Comparison of ENCODE assay signal across 26 cellular contexts in the genomic region with DNA sequence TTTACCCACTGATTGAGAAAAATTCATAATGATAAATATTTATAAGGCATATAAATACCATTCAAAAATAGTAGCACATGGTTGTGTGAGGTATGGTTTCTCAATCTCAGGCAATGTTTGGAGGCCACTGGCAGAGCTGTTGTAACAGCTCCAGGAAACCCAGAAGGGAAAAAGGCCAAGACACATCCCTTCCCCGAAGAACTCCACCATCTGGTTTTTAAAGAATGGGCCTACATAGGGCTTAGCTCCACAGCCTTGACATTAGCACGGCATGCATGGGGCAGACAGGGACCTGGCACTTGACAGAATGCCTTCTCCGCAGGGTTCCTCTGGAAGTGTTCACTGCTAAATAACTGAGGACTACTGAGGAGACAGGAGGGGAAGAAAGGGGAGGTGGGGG. TPM values are rescaled to one million over a fixed set of nuclear protein-coding genes. Genes with fewer than 3 reads are reported as not detected.
DNase-seq lines count a peak whose midpoint lies in the region; ATAC-seq and TF ChIP-seq lines count a peak whose summit lies in the region.
"Had no signal": no experiment of that assay in that cellular context is flagged by ENCODE, and none has a peak within 500 bp of the region (broad histone marks: within the 10 kb centered on the region; RNA-seq: fewer than 3 reads in every experiment).

No MANE protein-coding gene starts in this region.

- H3F3A ChIP-seq in GM23338 (replicated peaks; ENCODE audit: low read depth), result no peaks in the 10 kb centered on the region

- no peak overlapping the region for H2AFZ ChIP-seq in GM23338

- TF ChIP-seq CTCF in GM23338 (conservative IDR thresholded peaks at IDR 0.05; ENCODE audit: low read depth in 2 of 2), result no peak
- no peak for TF ChIP-seq CTCF in foreskin fibroblast (IDR thresholded peaks at IDR 0.05; ENCODE audit: low read depth, low read length)

- H3K4me3 ChIP-seq in GM23338 (no peak overlapping the region), foreskin fibroblast (ENCODE audit: low read depth in 1 of 2, low read length in 2 of 2) (no peak overlapping the region)
- H3K4me3 ChIP-seq: A549, heart left ventricle, Peyer's patch, prostate gland, upper lobe of right lung had no signal

- DNase-seq in AG08396 (ENCODE audit: low spot score), result peak; percentile 41
- no peak for DNase-seq in GM23338 (ENCODE audit: low spot score)
- DNase-seq in cerebellar cortex (ENCODE audit: low spot score), result peak; percentile 83
- peak; percentile 57 to 75 for DNase-seq in foreskin fibroblast
- DNase-seq in dermis blood vessel endothelial cell, result no peak
- no peak for DNase-seq in mesenteric fat pad (ENCODE audit: low spot score)
- DNase-seq: activated CD4-positive, alpha-beta memory T cell treated with anti-CD3 and anti-CD28 coated beads, Interleukin-2, amount 10 ng/mL, durations not matched to agents 7 days and 5 days; activated effector memory CD4-positive, alpha-beta T cell treated with Interleukin-2 at 50 U/mL for 16 hours; activated naive CD8-positive, alpha-beta T cell treated with anti-CD3 and anti-CD28 coated beads for 36 hours; effector memory CD4-positive, alpha-beta T cell; heart left ventricle; left cardiac atrium; mesenchymal stem cell; NCI-H526; Peyer's patch; SIG-M5; SW 1271; T1000; upper lobe of right lung had no signal

- H3K9me3 Mint-ChIP-seq in GM23338, result peaks cover 4% of the 10 kb centered on the region; the same call in 1 of the 3 replicates
- H3K9me3 Mint-ChIP-seq: activated CD4-positive, alpha-beta memory T cell treated with anti-CD3 and anti-CD28 coated beads, Interleukin-2, amount 10 ng/mL, durations not matched to agents 7 days and 5 days had no signal

- no peak overlapping the region for H3K27ac Mint-ChIP-seq in GM23338
- H3K27ac Mint-ChIP-seq: activated CD4-positive, alpha-beta memory T cell treated with anti-CD3 and anti-CD28 coated beads, Interleukin-2, amount 10 ng/mL, durations not matched to agents 7 days and 5 days; activated naive CD8-positive, alpha-beta T cell treated with anti-CD3 and anti-CD28 coated beads for 36 hours had no signal

- H3K4me2 ChIP-seq in GM23338, result no peak overlapping the region
- H3K4me2 ChIP-seq: A549 had no signal

- no peaks in the 10 kb centered on the region for H3K9me2 ChIP-seq in GM23338 (ENCODE audit: insufficient read depth)

- H3K27me3 Mint-ChIP-seq in GM23338 (ENCODE audit: insufficient read depth, low read depth, poor library complexity), result peaks cover 4% of the 10 kb centered on the region

- ATAC-seq in GM23338 (peak; percentile 40), HG03039 (IDR thresholded peaks at IDR 0.05; ENCODE audit: unreplicated experiment) (no peak), HG03095 (IDR thresholded peaks at IDR 0.05; ENCODE audit: unreplicated experiment) (no peak)
- ATAC-seq: A549, esophagus mucosa, heart left ventricle, left cardiac atrium, upper lobe of right lung had no signal

- H3K36me3 ChIP-seq in GM23338 (ENCODE audit: insufficient read depth), result no peaks in the 10 kb centered on the region
- H3K36me3 ChIP-seq: heart left ventricle, Peyer's patch, prostate gland, upper lobe of right lung had no signal

- no peaks in the 10 kb centered on the region for H4K20me1 ChIP-seq in GM23338 (replicated peaks; ENCODE audit: insufficient read depth)

- no peaks in the 10 kb centered on the region for H3K79me2 ChIP-seq in GM23338 (replicated peaks; ENCODE audit: insufficient read depth)

- H3K4me1 Mint-ChIP-seq in GM23338, result peaks cover 6% of the 10 kb centered on the region; the same call in 1 of the 3 replicates

- no peaks in the 10 kb centered on the region for H3K36me3 Mint-ChIP-seq in GM23338 (ENCODE audit: low read depth)
- H3K36me3 Mint-ChIP-seq: activated naive CD8-positive, alpha-beta T cell treated with anti-CD3 and anti-CD28 coated beads for 36 hours had no signal

- no peaks in the 10 kb centered on the region for H3K27me3 ChIP-seq in GM23338 (ENCODE audit: insufficient read depth)
- H3K27me3 ChIP-seq: heart left ventricle, Peyer's patch, upper lobe of right lung had no signal

- peaks cover 6% of the 10 kb centered on the region for H3K4me1 ChIP-seq in GM23338 (ENCODE audit: insufficient read depth)
- H3K4me1 ChIP-seq: A549, Peyer's patch, prostate gland had no signal

- H3K4me3 Mint-ChIP-seq in GM23338, result no peak overlapping the region
- H3K4me3 Mint-ChIP-seq: activated CD4-positive, alpha-beta memory T cell treated with anti-CD3 and anti-CD28 coated beads, Interleukin-2, amount 10 ng/mL, durations not matched to agents 7 days and 5 days; activated naive CD8-positive, alpha-beta T cell treated with anti-CD3 and anti-CD28 coated beads for 36 hours had no signal

- no peak overlapping the region for H3K27ac ChIP-seq in GM23338 (ENCODE audit: low read depth)
- H3K27ac ChIP-seq: A549, C4-2B, KMS-11, prostate gland, upper lobe of right lung had no signal

TF ChIP-seq in GM23338, 12 proteins besides CTCF, POLR2A, EP300 and RAD21:
- no peak for TF ChIP-seq CREB1 (CRISPR knock-in tag; IDR thresholded peaks at IDR 0.05; ENCODE audit: low read depth)
- TF ChIP-seq JUNB (IDR thresholded peaks at IDR 0.05; ENCODE audit: unreplicated experiment), result no peak
- TF ChIP-seq, protein P1, sequence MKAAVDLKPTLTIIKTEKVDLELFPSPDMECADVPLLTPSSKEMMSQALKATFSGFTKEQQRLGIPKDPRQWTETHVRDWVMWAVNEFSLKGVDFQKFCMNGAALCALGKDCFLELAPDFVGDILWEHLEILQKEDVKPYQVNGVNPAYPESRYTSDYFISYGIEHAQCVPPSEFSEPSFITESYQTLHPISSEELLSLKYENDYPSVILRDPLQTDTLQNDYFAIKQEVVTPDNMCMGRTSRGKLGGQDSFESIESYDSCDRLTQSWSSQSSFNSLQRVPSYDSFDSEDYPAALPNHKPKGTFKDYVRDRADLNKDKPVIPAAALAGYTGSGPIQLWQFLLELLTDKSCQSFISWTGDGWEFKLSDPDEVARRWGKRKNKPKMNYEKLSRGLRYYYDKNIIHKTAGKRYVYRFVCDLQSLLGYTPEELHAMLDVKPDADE (IDR thresholded peaks at IDR 0.05), result no peak
- no peak for TF ChIP-seq EZH2phosphoT487 (IDR thresholded peaks at IDR 0.05; ENCODE audit: unreplicated experiment)

RNA-seq across cellular contexts. Expression of gene FOXO3, which starts 16.1 kb away (rescaled TPM):
- 20.2 and 20.4 TPM in 2 replicates for total RNA-seq in GM23338 (2014; rRNA removed; shearing (Covaris generic))
- 9.1 and 9.8 TPM in 2 replicates for polyA plus RNA-seq in GM23338 (2016; fragmentation: Nextera tagmentation; extraction: Ambion mirVana)
- total RNA-seq in dermis blood vessel endothelial cell (21.3 and 22.2 TPM in 2 replicates), mesenteric fat pad (94.0 TPM)

Comparison
In these comparisons a context has a peak if more than half of its experiments do, and no peak if none do; other contexts are left out.
1. DNase-seq: peak in AG08396 (single experiment), cerebellar cortex (single experiment) and foreskin fibroblast (2 of 2); none in GM23338 (single experiment), dermis blood vessel endothelial cell (single experiment) and mesenteric fat pad (single experiment).